Comparison of ENCODE assay signal across 22 cellular contexts in the genomic region with DNA sequence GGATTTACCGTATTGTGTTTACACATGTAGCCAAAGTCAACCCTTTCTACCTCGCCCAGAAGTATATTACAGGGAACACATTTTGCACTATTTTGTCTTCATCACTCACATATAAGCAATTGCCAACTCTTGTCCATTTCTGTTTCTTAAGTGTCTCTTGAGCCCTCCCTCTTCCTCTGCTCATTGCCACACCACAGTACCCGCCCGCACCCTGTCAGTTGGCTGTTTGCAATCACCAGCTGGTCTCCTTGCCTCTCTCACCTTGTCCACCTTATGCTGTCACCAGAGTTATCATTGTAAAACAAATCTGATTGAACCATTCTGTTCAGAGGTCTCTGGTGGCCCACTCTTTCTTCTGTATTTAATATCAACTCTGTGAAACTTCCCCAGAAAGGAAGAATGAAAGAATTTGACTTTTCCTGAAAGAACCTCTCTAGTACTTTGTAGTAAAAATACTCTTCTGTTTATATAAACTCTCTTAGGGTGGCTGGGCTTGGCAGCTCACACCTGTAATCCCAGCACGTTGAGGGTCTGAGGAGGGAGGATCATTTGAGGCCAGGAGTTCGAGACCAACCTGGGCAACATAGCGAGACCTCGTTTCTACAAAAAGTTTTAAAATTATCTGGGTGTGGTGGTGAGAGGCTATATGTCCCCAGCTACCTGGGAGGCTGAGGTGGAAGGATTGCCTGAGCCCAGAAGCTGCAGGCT. TPM values are rescaled to one million over a fixed set of nuclear protein-coding genes. Genes with fewer than 3 reads are reported as not detected.
DNase-seq lines count a peak whose midpoint lies in the region; ATAC-seq and TF ChIP-seq lines count a peak whose summit lies in the region.
"Had no signal": no experiment of that assay in that cellular context is flagged by ENCODE, and none has a peak within 500 bp of the region (broad histone marks: within the 10 kb centered on the region; RNA-seq: fewer than 3 reads in every experiment).

No MANE protein-coding gene starts in this region.

- no peaks in the 10 kb centered on the region for H3K9me3 ChIP-seq in upper lobe of right lung
- H3K9me3 ChIP-seq: HAP-1 had no signal

- H3K27ac ChIP-seq in upper lobe of right lung, result no peak overlapping the region
- H3K27ac ChIP-seq: RWPE1, SK-N-MC had no signal

- H3K27ac Mint-ChIP-seq in natural killer cell (peak overlapping the region; percentile 19 to 68), endothelial cell (ENCODE audit: unreplicated experiment) (peak overlapping the region; percentile 10)
- H3K27ac Mint-ChIP-seq in natural killer cell treated with Interleukin-12 subunit alpha and Interleukin-12 subunit beta and Interleukin-15 and Interleukin-18, amount 100 ng/mL, for 72 hours, result no peak overlapping the region
- H3K27ac Mint-ChIP-seq: IgD-negative memory B cell had no signal

- H3K4me1 Mint-ChIP-seq in natural killer cell (peaks cover 0 to 13% of the 10 kb centered on the region in 2 donors), endothelial cell (ENCODE audit: unreplicated experiment) (peaks cover 4% of the 10 kb centered on the region)
- H3K4me1 Mint-ChIP-seq in natural killer cell treated with Interleukin-12 subunit alpha and Interleukin-12 subunit beta and Interleukin-15 and Interleukin-18, amount 100 ng/mL, for 72 hours (ENCODE audit: low read depth in 2 of 2), result peaks cover 0 to 5% of the 10 kb centered on the region in 2 donors

- H3K4me3 ChIP-seq in upper lobe of right lung, result no peak overlapping the region
- H3K4me3 ChIP-seq: HAP-1, SK-N-MC had no signal

- H3K4me3 Mint-ChIP-seq in natural killer cell (no peak overlapping the region), endothelial cell (ENCODE audit: unreplicated experiment) (no peak overlapping the region)
- no peak overlapping the region for H3K4me3 Mint-ChIP-seq in natural killer cell treated with Interleukin-12 subunit alpha and Interleukin-12 subunit beta and Interleukin-15 and Interleukin-18, amount 100 ng/mL, for 72 hours
- H3K4me3 Mint-ChIP-seq: CD14-positive monocyte, IgD-negative memory B cell had no signal

- intact Hi-C loops in natural killer cell (cut with micrococcal nuclease), result no loop called here
- intact Hi-C loops in upper lobe of right lung (cut with DNase I), result no loop called here

- peaks cover 6 to 22% of the 10 kb centered on the region in 2 donors for H3K27me3 Mint-ChIP-seq in natural killer cell (ENCODE audit: low read depth in 2 of 2)
- peaks cover 5 to 14% of the 10 kb centered on the region in 2 donors for H3K27me3 Mint-ChIP-seq in natural killer cell treated with Interleukin-12 subunit alpha and Interleukin-12 subunit beta and Interleukin-15 and Interleukin-18, amount 100 ng/mL, for 72 hours
- peaks cover 6% of the 10 kb centered on the region for H3K27me3 Mint-ChIP-seq in endothelial cell (ENCODE audit: unreplicated experiment)

- H3K9me3 Mint-ChIP-seq in natural killer cell (peaks cover 6 to 8% of the 10 kb centered on the region in 2 donors), endothelial cell (ENCODE audit: unreplicated experiment) (no peaks in the 10 kb centered on the region)
- H3K9me3 Mint-ChIP-seq in natural killer cell treated with Interleukin-12 subunit alpha and Interleukin-12 subunit beta and Interleukin-15 and Interleukin-18, amount 100 ng/mL, for 72 hours, result peaks cover 9% of the 10 kb centered on the region

- TF ChIP-seq CTCF in natural killer cell (IDR thresholded peaks at IDR 0.05), result no peak
- no peak for TF ChIP-seq CTCF in endothelial cell (IDR thresholded peaks at IDR 0.05; ENCODE audit: unreplicated experiment)
- no peak for TF ChIP-seq CTCF in upper lobe of right lung (IDR thresholded peaks at IDR 0.05)

- H3K36me3 ChIP-seq in upper lobe of right lung, result no peaks in the 10 kb centered on the region
- H3K36me3 ChIP-seq: HAP-1 had no signal

- DNase-seq in natural killer cell, result no peak
- DNase-seq in natural killer cell treated with Interleukin-12 subunit alpha and Interleukin-12 subunit beta and Interleukin-15 and Interleukin-18, amount 100 ng/mL, for 72 hours (ENCODE audit: low spot score), result no peak
- DNase-seq in NOMO-1 treated with dmso at 0.1 percent for 144 hours (lab: John Stamatoyannopoulos, UW; ENCODE audit: unreplicated experiment), result peak; percentile 2
- no peak for DNase-seq in endothelial cell (ENCODE audit: low spot score)
- DNase-seq in upper lobe of right lung, result peak; percentile 74
- no peak for DNase-seq in SK-N-DZ (ENCODE audit: low spot score)
- DNase-seq in NCI-H187 (lab: John Stamatoyannopoulos, UW), result no peak
- no peak for DNase-seq in H4 (ENCODE audit: low spot score)
- DNase-seq: ACHN, AML-193, DMS153, Kasumi-1, MV-4-11, NCI-H1417 treated with DMSO at 0.1 percent for 48 hours, NCI-H2029, NCI-H526 treated with DMSO at 0.1 percent for 48 hours, PC-3 had no signal

- H3K4me1 ChIP-seq in upper lobe of right lung, result no peaks in the 10 kb centered on the region

- H3K27me3 ChIP-seq in upper lobe of right lung, result peaks cover 9% of the 10 kb centered on the region

- H3K36me3 Mint-ChIP-seq in natural killer cell (no peaks in the 10 kb centered on the region), endothelial cell (ENCODE audit: low read depth, unreplicated experiment) (peaks cover 4% of the 10 kb centered on the region)
- H3K36me3 Mint-ChIP-seq in natural killer cell treated with Interleukin-12 subunit alpha and Interleukin-12 subunit beta and Interleukin-15 and Interleukin-18, amount 100 ng/mL, for 72 hours, result no peaks in the 10 kb centered on the region
- H3K36me3 Mint-ChIP-seq: CD14-positive monocyte, IgD-negative memory B cell had no signal

- ATAC-seq in natural killer cell (no peak), upper lobe of right lung (peak; percentile 83)
- no peak for ATAC-seq in natural killer cell treated with Interleukin-12 subunit alpha and Interleukin-12 subunit beta and Interleukin-15 and Interleukin-18, amount 100 ng/mL, for 72 hours
- ATAC-seq: PC-3 had no signal

RNA-seq across cellular contexts. Expression of gene ING2, which starts 50.2 kb away (rescaled TPM):
- 10 to 100 TPM in 2 of 3 donors, 1 to 10 TPM in 1; 7.2 to 17.1 (median 10.9) TPM for total RNA-seq in natural killer cell
- total RNA-seq in natural killer cell treated with Interleukin-12 subunit alpha and Interleukin-12 subunit beta and Interleukin-15 and Interleukin-18, amount 100 ng/mL, for 72 hours, result 1 to 10 TPM; 6.3 to 7.7 TPM
- total RNA-seq in endothelial cell (ENCODE audit: unreplicated experiment), result 12.2 TPM
- total RNA-seq in upper lobe of right lung, result 8.7 TPM
- 8.4 and 14.1 TPM in 2 replicates for polyA plus RNA-seq in SK-N-DZ (2014; cell fraction: cytosol; rRNA removed)
- polyA plus RNA-seq in SK-N-DZ (2014; cell fraction: nucleus; rRNA removed), result 4.0 and 4.8 TPM in 2 replicates
- 16.3 and 17.2 TPM in 2 replicates for total RNA-seq in H4 (2014; rRNA removed; shearing (Covaris generic))

Comparison
In these comparisons a context has a peak if more than half of its experiments do, and no peak if none do; other contexts are left out.
1. H3K27ac Mint-ChIP-seq: peak in natural killer cell (2 of 2) and endothelial cell (single experiment); none in natural killer cell treated with Interleukin-12 subunit alpha and Interleukin-12 subunit beta and Interleukin-15 and Interleukin-18, amount 100 ng/mL, for 72 hours (0 of 2).
2. DNase-seq: peak in NOMO-1 treated with dmso at 0.1 percent for 144 hours (single experiment) and upper lobe of right lung (single experiment); none in natural killer cell (single experiment), natural killer cell treated with Interleukin-12 subunit alpha and Interleukin-12 subunit beta and Interleukin-15 and Interleukin-18, amount 100 ng/mL, for 72 hours (single experiment), endothelial cell (single experiment), SK-N-DZ (single experiment), NCI-H187 (0 of 2) and H4 (single experiment).